ENCODE assay signal across 1 cellular context in genomic region chr11:73198677-73199076, GRCh38.
TF ChIP-seq lines count a peak whose summit lies in the region.

No MANE protein-coding gene starts in this region.

TF ChIP-seq in GM23338, 12 proteins besides CTCF, POLR2A, EP300 and RAD21 (continued from another document):
- TF ChIP-seq, protein P1, sequence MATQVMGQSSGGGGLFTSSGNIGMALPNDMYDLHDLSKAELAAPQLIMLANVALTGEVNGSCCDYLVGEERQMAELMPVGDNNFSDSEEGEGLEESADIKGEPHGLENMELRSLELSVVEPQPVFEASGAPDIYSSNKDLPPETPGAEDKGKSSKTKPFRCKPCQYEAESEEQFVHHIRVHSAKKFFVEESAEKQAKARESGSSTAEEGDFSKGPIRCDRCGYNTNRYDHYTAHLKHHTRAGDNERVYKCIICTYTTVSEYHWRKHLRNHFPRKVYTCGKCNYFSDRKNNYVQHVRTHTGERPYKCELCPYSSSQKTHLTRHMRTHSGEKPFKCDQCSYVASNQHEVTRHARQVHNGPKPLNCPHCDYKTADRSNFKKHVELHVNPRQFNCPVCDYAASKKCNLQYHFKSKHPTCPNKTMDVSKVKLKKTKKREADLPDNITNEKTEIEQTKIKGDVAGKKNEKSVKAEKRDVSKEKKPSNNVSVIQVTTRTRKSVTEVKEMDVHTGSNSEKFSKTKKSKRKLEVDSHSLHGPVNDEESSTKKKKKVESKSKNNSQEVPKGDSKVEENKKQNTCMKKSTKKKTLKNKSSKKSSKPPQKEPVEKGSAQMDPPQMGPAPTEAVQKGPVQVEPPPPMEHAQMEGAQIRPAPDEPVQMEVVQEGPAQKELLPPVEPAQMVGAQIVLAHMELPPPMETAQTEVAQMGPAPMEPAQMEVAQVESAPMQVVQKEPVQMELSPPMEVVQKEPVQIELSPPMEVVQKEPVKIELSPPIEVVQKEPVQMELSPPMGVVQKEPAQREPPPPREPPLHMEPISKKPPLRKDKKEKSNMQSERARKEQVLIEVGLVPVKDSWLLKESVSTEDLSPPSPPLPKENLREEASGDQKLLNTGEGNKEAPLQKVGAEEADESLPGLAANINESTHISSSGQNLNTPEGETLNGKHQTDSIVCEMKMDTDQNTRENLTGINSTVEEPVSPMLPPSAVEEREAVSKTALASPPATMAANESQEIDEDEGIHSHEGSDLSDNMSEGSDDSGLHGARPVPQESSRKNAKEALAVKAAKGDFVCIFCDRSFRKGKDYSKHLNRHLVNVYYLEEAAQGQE (IDR thresholded peaks at IDR 0.05; ENCODE audit: unreplicated experiment) = no peak
- TF ChIP-seq CREB1 (CRISPR knock-in tag; IDR thresholded peaks at IDR 0.05; ENCODE audit: low read depth) (no peak), EZH2phosphoT487 (IDR thresholded peaks at IDR 0.05; ENCODE audit: unreplicated experiment) (no peak), JUNB (IDR thresholded peaks at IDR 0.05; ENCODE audit: unreplicated experiment) (no peak), ZNF114 (CRISPR knock-in tag; IDR thresholded peaks at IDR 0.05) (no peak), STAT1 (IDR thresholded peaks at IDR 0.05; ENCODE audit: unreplicated experiment) (no peak)
